Comparison of ENCODE assay signal across 8 cellular contexts in the genomic region with DNA sequence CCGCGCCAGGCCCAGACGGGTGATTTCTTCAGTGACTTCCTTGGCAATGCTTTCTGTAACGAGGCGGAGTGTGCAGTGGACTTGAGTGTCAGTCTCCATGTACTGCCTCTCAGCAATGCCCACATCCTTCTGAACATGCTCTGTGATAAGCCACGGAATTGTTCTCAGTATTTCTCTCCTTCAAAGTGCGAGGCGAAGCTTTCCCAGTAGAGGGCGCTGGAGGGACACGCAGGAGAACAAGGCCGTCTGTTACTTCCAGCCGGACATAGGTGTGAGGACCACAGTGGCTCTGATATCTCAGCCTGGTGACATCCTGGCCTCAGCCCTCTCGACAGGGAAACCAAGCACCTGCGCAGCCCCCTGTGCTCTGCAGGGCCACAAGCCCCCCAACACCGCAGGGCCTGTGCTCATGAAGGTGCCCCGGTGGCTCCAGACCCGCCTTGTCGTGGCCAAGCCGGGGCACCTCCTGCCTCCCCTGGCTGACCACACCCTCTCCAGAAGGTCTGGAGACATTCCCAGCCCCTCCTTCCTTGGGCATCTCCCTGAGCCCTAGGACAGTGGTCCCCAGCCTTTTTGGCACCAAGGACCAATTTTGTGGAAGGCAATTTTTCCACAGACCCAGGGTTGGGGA. TPM values are rescaled to one million over a fixed set of nuclear protein-coding genes. Genes with fewer than 3 reads are reported as not detected.
DNase-seq lines count a peak whose midpoint lies in the region; FAIRE-seq and TF ChIP-seq lines count a peak whose summit lies in the region.

No MANE protein-coding gene starts in this region.

- H3K4me1 Mint-ChIP-seq in Calu3 (ENCODE audit: low read depth, unreplicated experiment): no peaks in the 10 kb centered on the region
- H3K4me1 Mint-ChIP-seq in activated T-cell treated with anti-CD3 and anti-CD28 coated beads, Interleukin-2, amount 50 U/mL, for 24 hours (ENCODE audit: low read depth): no peaks in the 10 kb centered on the region
- no peaks in the 10 kb centered on the region for H3K4me1 Mint-ChIP-seq in osteocyte (ENCODE audit: unreplicated experiment)

- H3K27ac Mint-ChIP-seq in Calu3 (ENCODE audit: unreplicated experiment) (no peak overlapping the region), osteocyte (ENCODE audit: unreplicated experiment) (no peak overlapping the region)
- no peak overlapping the region for H3K27ac Mint-ChIP-seq in activated T-cell treated with anti-CD3 and anti-CD28 coated beads, Interleukin-2, amount 50 U/mL, for 24 hours

- no peak overlapping the region for H3K4me3 Mint-ChIP-seq in Calu3 (ENCODE audit: low read depth, unreplicated experiment)
- no peak overlapping the region for H3K4me3 Mint-ChIP-seq in activated T-cell treated with anti-CD3 and anti-CD28 coated beads, Interleukin-2, amount 50 U/mL, for 24 hours
- H3K4me3 Mint-ChIP-seq in osteocyte (ENCODE audit: unreplicated experiment): no peak overlapping the region

- TF ChIP-seq CTCF in Calu3 (IDR thresholded peaks at IDR 0.05; ENCODE audit: unreplicated experiment) (peak; percentile 60), HL-60 (IDR thresholded peaks at IDR 0.05; ENCODE audit: insufficient read depth, low read length) (peak; percentile 91), osteocyte (IDR thresholded peaks at IDR 0.05) (peak; percentile 85)

- peaks cover 56% of the 10 kb centered on the region for H3K27me3 Mint-ChIP-seq in Calu3 (ENCODE audit: unreplicated experiment)
- H3K27me3 Mint-ChIP-seq in activated T-cell treated with anti-CD3 and anti-CD28 coated beads, Interleukin-2, amount 50 U/mL, for 24 hours: peaks cover 17% of the 10 kb centered on the region
- H3K27me3 Mint-ChIP-seq in osteocyte (ENCODE audit: unreplicated experiment): peaks cover 16% of the 10 kb centered on the region

- H3K27me3 ChIP-seq in HL-60 (ENCODE audit: insufficient read depth, poor library complexity, severe bottlenecking): peaks cover 2% of the 10 kb centered on the region

- H3K4me3 ChIP-seq in HL-60 (replicated peaks; ENCODE audit: insufficient read depth, low read length): no peak overlapping the region

- FAIRE-seq in urothelium cell line (lab: Jason Lieb, UNC): no peak

- CTCF ChIA-PET in Calu3 (lab: Charles Lee): interaction anchor here (3.3 kb wide), 1 partner anchor 12 kb away, joined by 9 read pairs; no protein-coding TSS in a partner anchor

- DNase-seq in Calu3 (peak; percentile 83), HL-60 (ENCODE audit: low read depth in 1 of 2, low spot score in 1 of 2) (peak; percentile 26 to 68), NOMO-1 (lab: John Stamatoyannopoulos, UW; ENCODE audit: unreplicated experiment in 2 of 2) (peak; percentile 9 to 16), germinal center (ENCODE audit: low spot score) (peak; percentile 36), osteocyte (ENCODE audit: extremely low spot score, unreplicated experiment) (no peak), urothelium cell line (ENCODE audit: low spot score) (peak; percentile 30)
- DNase-seq in activated T-cell treated with anti-CD3 and anti-CD28 coated beads, Interleukin-2, amount 50 U/mL, for 24 hours: peak; percentile 63
- no peak for DNase-seq in effector CD8-positive, alpha-beta T cell (lab: John Stamatoyannopoulos, UW)

- intact Hi-C loops in Calu3 (cut with micrococcal nuclease; ENCODE audit: unreplicated experiment): loop anchor here (5.0 kb wide), 1 partner anchor 240 kb away; a partner anchor contains a TSS

- H3K9me3 Mint-ChIP-seq in Calu3 (ENCODE audit: low read depth, unreplicated experiment) (no peaks in the 10 kb centered on the region), osteocyte (ENCODE audit: unreplicated experiment) (no peaks in the 10 kb centered on the region)
- no peaks in the 10 kb centered on the region for H3K9me3 Mint-ChIP-seq in activated T-cell treated with anti-CD3 and anti-CD28 coated beads, Interleukin-2, amount 50 U/mL, for 24 hours

- H3K27ac ChIP-seq in HL-60 (replicated peaks): no peak overlapping the region

- H3K36me3 Mint-ChIP-seq in Calu3 (ENCODE audit: insufficient read depth, unreplicated experiment) (no peaks in the 10 kb centered on the region), osteocyte (ENCODE audit: unreplicated experiment) (no peaks in the 10 kb centered on the region)
- H3K36me3 Mint-ChIP-seq in activated T-cell treated with anti-CD3 and anti-CD28 coated beads, Interleukin-2, amount 50 U/mL, for 24 hours (ENCODE audit: low read depth): no peaks in the 10 kb centered on the region

- no TSS peak for BruUV-seq in Calu3 (replicated peaks; lab: Mats Ljungman, UMichigan)

RNA-seq across cellular contexts. Expression of a gene that starts 46.1 kb away (rescaled TPM):
- total RNA-seq in Calu3 (2022) (52.3 and 59.0 TPM in 2 replicates), osteocyte (49.5 and 55.4 TPM in 2 replicates)

Comparison
In these comparisons a context has a peak if more than half of its experiments do, and no peak if none do; other contexts are left out.
1. DNase-seq: peak in Calu3 (single experiment), HL-60 (2 of 2), NOMO-1 (2 of 2), activated T-cell treated with anti-CD3 and anti-CD28 coated beads, Interleukin-2, amount 50 U/mL, for 24 hours (single experiment), germinal center (single experiment) and urothelium cell line (single experiment); none in osteocyte (single experiment) and effector CD8-positive, alpha-beta T cell (single experiment).
2. Peak in every context shown above with its lines, with median percentiles within 50 percentile points of each other: CTCF ChIP-seq.